2 cellular contexts compared by ENCODE assay signal in the genomic region with DNA sequence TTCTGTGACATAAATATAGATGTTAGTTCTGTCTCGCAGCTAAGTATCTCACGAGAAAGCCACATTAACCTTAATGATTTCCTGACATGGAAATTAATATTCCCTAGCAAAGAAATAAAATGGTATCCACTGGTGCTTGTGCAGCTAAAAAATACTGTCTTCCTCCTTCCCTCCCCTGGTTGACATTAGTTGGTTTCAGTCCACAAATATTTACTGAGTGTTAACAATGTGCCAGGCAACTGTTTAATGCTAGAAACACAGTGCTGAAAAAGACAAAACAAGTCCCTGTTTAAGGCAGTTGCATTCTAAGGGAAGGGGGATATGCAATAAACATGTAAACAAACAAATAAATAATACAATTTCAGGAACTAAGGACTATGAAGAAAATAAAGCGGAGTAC.
TF ChIP-seq lines count a peak whose summit lies in the region.

No MANE protein-coding gene starts in this region.

TF ChIP-seq in SK-N-SH, 30 proteins besides CTCF, POLR2A, EP300 and RAD21 (continued from another document):
- TF ChIP-seq NRF1 (IDR thresholded peaks at IDR 0.05; ENCODE audit: low read depth, low read length) (no peak), SIN3A (IDR thresholded peaks at IDR 0.05; ENCODE audit: borderline replicate concordance, low read depth, low read length) (no peak), TEAD4 (IDR thresholded peaks at IDR 0.05; ENCODE audit: borderline replicate concordance, insufficient read depth) (no peak), FOXM1 (IDR thresholded peaks at IDR 0.05; ENCODE audit: low read depth) (no peak), GATA2 (CRISPR knock-in tag; IDR thresholded peaks at IDR 0.05) (no peak), MEF2A (IDR thresholded peaks at IDR 0.05; ENCODE audit: borderline replicate concordance, low read depth) (no peak), NFIC (IDR thresholded peaks at IDR 0.05; ENCODE audit: borderline replicate concordance) (no peak), RFX5 (IDR thresholded peaks at IDR 0.05; ENCODE audit: low read length) (no peak)
- TF ChIP-seq, protein P1, sequence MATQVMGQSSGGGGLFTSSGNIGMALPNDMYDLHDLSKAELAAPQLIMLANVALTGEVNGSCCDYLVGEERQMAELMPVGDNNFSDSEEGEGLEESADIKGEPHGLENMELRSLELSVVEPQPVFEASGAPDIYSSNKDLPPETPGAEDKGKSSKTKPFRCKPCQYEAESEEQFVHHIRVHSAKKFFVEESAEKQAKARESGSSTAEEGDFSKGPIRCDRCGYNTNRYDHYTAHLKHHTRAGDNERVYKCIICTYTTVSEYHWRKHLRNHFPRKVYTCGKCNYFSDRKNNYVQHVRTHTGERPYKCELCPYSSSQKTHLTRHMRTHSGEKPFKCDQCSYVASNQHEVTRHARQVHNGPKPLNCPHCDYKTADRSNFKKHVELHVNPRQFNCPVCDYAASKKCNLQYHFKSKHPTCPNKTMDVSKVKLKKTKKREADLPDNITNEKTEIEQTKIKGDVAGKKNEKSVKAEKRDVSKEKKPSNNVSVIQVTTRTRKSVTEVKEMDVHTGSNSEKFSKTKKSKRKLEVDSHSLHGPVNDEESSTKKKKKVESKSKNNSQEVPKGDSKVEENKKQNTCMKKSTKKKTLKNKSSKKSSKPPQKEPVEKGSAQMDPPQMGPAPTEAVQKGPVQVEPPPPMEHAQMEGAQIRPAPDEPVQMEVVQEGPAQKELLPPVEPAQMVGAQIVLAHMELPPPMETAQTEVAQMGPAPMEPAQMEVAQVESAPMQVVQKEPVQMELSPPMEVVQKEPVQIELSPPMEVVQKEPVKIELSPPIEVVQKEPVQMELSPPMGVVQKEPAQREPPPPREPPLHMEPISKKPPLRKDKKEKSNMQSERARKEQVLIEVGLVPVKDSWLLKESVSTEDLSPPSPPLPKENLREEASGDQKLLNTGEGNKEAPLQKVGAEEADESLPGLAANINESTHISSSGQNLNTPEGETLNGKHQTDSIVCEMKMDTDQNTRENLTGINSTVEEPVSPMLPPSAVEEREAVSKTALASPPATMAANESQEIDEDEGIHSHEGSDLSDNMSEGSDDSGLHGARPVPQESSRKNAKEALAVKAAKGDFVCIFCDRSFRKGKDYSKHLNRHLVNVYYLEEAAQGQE (IDR thresholded peaks at IDR 0.05; ENCODE audit: low read depth, low read length) = no peak
TF ChIP-seq in SK-N-SH: peak in this region for 0.

TF ChIP-seq in SK-N-SH treated with all-trans-retinoic acid at 6 μM for 48 hours, 23 proteins besides CTCF, POLR2A, EP300 and RAD21 (continued from another document):
- no peak for TF ChIP-seq PATZ1 (CRISPR knock-in tag; IDR thresholded peaks at IDR 0.05; ENCODE audit: borderline replicate concordance)
- TF ChIP-seq, protein P2, sequence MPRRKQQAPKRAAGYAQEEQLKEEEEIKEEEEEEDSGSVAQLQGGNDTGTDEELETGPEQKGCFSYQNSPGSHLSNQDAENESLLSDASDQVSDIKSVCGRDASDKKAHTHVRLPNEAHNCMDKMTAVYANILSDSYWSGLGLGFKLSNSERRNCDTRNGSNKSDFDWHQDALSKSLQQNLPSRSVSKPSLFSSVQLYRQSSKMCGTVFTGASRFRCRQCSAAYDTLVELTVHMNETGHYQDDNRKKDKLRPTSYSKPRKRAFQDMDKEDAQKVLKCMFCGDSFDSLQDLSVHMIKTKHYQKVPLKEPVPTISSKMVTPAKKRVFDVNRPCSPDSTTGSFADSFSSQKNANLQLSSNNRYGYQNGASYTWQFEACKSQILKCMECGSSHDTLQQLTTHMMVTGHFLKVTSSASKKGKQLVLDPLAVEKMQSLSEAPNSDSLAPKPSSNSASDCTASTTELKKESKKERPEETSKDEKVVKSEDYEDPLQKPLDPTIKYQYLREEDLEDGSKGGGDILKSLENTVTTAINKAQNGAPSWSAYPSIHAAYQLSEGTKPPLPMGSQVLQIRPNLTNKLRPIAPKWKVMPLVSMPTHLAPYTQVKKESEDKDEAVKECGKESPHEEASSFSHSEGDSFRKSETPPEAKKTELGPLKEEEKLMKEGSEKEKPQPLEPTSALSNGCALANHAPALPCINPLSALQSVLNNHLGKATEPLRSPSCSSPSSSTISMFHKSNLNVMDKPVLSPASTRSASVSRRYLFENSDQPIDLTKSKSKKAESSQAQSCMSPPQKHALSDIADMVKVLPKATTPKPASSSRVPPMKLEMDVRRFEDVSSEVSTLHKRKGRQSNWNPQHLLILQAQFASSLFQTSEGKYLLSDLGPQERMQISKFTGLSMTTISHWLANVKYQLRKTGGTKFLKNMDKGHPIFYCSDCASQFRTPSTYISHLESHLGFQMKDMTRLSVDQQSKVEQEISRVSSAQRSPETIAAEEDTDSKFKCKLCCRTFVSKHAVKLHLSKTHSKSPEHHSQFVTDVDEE (CRISPR knock-in tag; IDR thresholded peaks at IDR 0.05) = no peak
- TF ChIP-seq ZNF565 (CRISPR knock-in tag; conservative IDR thresholded peaks at IDR 0.05; ENCODE audit: low read depth) = no peak
- TF ChIP-seq TOX (CRISPR knock-in tag; IDR thresholded peaks at IDR 0.05; ENCODE audit: borderline replicate concordance) = no peak
- TF ChIP-seq BACH2 (CRISPR knock-in tag; IDR thresholded peaks at IDR 0.05; ENCODE audit: borderline replicate concordance) = no peak
- TF ChIP-seq ZNF70 (CRISPR knock-in tag; IDR thresholded peaks at IDR 0.05) = no peak
- no peak for TF ChIP-seq PPARA (CRISPR knock-in tag; IDR thresholded peaks at IDR 0.05; ENCODE audit: borderline replicate concordance)
- no peak for TF ChIP-seq ZC3H10 (CRISPR knock-in tag; IDR thresholded peaks at IDR 0.05)
